Comparison of ENCODE assay signal across 1 cellular context in the genomic region with DNA sequence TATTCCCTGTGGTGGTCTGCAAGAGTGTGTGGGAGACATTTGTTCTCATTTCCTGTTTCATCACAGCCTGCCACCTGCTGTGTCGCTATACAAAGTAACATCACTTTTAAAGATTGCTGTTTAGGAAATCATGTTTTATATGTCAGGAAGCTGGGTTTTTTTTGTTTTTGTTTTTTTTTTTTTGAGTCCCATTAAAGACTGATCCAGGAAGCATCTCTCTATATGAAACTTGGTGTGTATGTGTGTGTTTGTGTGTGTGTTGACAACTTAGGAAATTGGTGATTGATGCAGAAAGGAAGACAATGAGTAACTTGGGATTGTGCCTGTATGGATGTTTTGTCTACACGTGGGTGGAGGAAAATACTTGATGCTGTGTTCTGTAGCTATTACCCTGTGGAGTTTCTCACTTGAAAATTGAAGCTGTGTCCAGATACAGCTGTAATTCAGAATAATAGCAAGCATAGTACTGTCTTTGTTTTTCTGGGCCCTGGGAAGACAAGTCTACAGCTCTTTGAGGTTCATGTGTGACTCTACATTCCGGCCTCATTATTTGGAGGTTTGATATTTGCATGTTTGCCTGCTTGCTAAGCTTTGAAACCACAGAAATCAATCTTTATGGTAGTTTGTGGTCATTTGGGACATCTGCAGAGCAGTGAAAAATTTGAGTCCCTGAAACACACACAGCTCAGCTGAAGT.
TF ChIP-seq lines count a peak whose summit lies in the region.

No MANE protein-coding gene starts in this region.

TF ChIP-seq in GM23338, 12 proteins besides CTCF, POLR2A, EP300 and RAD21 (continued from another document):
- TF ChIP-seq, protein P1, sequence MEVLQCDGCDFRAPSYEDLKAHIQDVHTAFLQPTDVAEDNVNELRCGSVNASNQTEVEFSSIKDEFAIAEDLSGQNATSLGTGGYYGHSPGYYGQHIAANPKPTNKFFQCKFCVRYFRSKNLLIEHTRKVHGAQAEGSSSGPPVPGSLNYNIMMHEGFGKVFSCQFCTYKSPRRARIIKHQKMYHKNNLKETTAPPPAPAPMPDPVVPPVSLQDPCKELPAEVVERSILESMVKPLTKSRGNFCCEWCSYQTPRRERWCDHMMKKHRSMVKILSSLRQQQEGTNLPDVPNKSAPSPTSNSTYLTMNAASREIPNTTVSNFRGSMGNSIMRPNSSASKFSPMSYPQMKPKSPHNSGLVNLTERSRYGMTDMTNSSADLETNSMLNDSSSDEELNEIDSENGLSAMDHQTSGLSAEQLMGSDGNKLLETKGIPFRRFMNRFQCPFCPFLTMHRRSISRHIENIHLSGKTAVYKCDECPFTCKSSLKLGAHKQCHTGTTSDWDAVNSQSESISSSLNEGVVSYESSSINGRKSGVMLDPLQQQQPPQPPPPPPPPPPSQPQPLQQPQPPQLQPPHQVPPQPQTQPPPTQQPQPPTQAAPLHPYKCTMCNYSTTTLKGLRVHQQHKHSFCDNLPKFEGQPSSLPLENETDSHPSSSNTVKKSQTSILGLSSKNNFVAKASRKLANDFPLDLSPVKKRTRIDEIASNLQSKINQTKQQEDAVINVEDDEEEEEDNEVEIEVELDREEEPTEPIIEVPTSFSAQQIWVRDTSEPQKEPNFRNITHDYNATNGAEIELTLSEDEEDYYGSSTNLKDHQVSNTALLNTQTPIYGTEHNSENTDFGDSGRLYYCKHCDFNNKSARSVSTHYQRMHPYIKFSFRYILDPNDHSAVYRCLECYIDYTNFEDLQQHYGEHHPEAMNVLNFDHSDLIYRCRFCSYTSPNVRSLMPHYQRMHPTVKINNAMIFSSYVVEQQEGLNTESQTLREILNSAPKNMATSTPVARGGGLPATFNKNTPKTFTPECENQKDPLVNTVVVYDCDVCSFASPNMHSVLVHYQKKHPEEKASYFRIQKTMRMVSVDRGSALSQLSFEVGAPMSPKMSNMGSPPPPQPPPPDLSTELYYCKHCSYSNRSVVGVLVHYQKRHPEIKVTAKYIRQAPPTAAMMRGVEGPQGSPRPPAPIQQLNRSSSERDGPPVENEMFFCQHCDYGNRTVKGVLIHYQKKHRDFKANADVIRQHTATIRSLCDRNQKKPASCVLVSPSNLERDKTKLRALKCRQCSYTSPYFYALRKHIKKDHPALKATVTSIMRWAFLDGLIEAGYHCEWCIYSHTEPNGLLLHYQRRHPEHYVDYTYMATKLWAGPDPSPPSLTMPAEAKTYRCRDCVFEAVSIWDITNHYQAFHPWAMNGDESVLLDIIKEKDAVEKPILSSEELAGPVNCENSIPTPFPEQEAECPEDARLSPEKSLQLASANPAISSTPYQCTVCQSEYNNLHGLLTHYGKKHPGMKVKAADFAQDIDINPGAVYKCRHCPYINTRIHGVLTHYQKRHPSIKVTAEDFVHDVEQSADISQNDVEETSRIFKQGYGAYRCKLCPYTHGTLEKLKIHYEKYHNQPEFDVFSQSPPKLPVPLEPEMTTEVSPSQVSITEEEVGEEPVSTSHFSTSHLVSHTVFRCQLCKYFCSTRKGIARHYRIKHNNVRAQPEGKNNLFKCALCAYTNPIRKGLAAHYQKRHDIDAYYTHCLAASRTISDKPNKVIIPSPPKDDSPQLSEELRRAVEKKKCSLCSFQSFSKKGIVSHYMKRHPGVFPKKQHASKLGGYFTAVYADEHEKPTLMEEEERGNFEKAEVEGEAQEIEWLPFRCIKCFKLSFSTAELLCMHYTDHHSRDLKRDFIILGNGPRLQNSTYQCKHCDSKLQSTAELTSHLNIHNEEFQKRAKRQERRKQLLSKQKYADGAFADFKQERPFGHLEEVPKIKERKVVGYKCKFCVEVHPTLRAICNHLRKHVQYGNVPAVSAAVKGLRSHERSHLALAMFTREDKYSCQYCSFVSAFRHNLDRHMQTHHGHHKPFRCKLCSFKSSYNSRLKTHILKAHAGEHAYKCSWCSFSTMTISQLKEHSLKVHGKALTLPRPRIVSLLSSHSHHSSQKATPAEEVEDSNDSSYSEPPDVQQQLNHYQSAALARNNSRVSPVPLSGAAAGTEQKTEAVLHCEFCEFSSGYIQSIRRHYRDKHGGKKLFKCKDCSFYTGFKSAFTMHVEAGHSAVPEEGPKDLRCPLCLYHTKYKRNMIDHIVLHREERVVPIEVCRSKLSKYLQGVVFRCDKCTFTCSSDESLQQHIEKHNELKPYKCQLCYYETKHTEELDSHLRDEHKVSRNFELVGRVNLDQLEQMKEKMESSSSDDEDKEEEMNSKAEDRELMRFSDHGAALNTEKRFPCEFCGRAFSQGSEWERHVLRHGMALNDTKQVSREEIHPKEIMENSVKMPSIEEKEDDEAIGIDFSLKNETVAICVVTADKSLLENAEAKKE (CRISPR knock-in tag; IDR thresholded peaks at IDR 0.05) = no peak
TF ChIP-seq in GM23338: peak in this region for 0.
